In genomic region chr20:39778847-39779641, GRCh38 we compare ENCODE assay signal across 15 cellular contexts.
DNase-seq lines count a peak whose midpoint lies in the region; ATAC-seq and TF ChIP-seq lines count a peak whose summit lies in the region.
"Had no signal": no experiment of that assay in that cellular context is flagged by ENCODE, and none has a peak within 500 bp of the region (broad histone marks: within the 10 kb centered on the region; RNA-seq: fewer than 3 reads in every experiment).

No MANE protein-coding gene starts in this region.

- H2BK5ac ChIP-seq in trophoblast cell (ENCODE audit: low read depth, low read length, poor library complexity) = no peak overlapping the region

- 0 out of 3 replicates have a peak, but pooled peaks have one; percentile 11 for TF ChIP-seq CTCF in GM12872 (IDR thresholded peaks at IDR 0.05; ENCODE audit: insufficient read depth, low read depth, low read length)
- TF ChIP-seq CTCF in parathyroid adenoma (IDR thresholded peaks at IDR 0.05) = peak; percentile 52

- H2BK12ac ChIP-seq in trophoblast cell (ENCODE audit: low read length) = no peak overlapping the region

- H3K4me1 ChIP-seq in parathyroid adenoma (peaks cover 35% of the 10 kb centered on the region), trophoblast cell (ENCODE audit: control insufficient read depth in 1 of 2, insufficient read depth in 2 of 2, low read length in 2 of 2) (no peaks in the 10 kb centered on the region)

- no peaks in the 10 kb centered on the region for H3K79me1 ChIP-seq in trophoblast cell (ENCODE audit: low read length)

- H3K23ac ChIP-seq in trophoblast cell (ENCODE audit: low read length) = no peak overlapping the region

- H3K79me2 ChIP-seq in parathyroid adenoma = no peaks in the 10 kb centered on the region
- H3K79me2 ChIP-seq in trophoblast cell (ENCODE audit: control insufficient read depth, insufficient read depth, low read length, poor library complexity) = no peaks in the 10 kb centered on the region

- peak; percentile 68 for DNase-seq in RPMI7951 (ENCODE audit: low read depth)
- DNase-seq in fibroblast of gingiva (ENCODE audit: low read depth) = peak; percentile 16
- no peak for DNase-seq in occipital lobe (lab: John Stamatoyannopoulos, UW)
- DNase-seq in mesenteric fat pad (ENCODE audit: low spot score) = no peak
- DNase-seq in trophoblast cell = no peak
- DNase-seq: activated CD8-positive, alpha-beta memory T cell treated with anti-CD3 and anti-CD28 coated beads for 24 hours; dermis blood vessel endothelial cell; H9; IMR-90; left ventricle myocardium superior; RPMI8226 had no signal

- WGBS in trophoblast cell (ENCODE audit: extremely low coverage, insufficient coverage, insufficient read length) = no CpG with 5 or more reads among the region's 5 CpGs

- no peaks in the 10 kb centered on the region for H3K36me3 ChIP-seq in parathyroid adenoma (ENCODE audit: control insufficient read depth, insufficient read depth, low read length)
- H3K36me3 ChIP-seq in trophoblast cell (ENCODE audit: control insufficient read depth in 1 of 2, insufficient read depth in 2 of 2, low read length in 2 of 2) = no peaks in the 10 kb centered on the region

- no peak overlapping the region for H3K9ac ChIP-seq in parathyroid adenoma
- H3K9ac ChIP-seq in trophoblast cell (ENCODE audit: low read length) = no peak overlapping the region

- H3K27me3 ChIP-seq in parathyroid adenoma (ENCODE audit: control insufficient read depth, insufficient read depth, low read length) = no peaks in the 10 kb centered on the region
- no peaks in the 10 kb centered on the region for H3K27me3 ChIP-seq in trophoblast cell (ENCODE audit: insufficient read depth, low read length)

- H3K18ac ChIP-seq in trophoblast cell (ENCODE audit: low read length) = no peak overlapping the region

- H3K4ac ChIP-seq in trophoblast cell (ENCODE audit: low read depth, low read length) = no peak overlapping the region

- H3K4me3 ChIP-seq in parathyroid adenoma (ENCODE audit: low read depth, low read length) = no peak overlapping the region
- H3K4me3 ChIP-seq in trophoblast cell (ENCODE audit: low read depth, low read length) = no peak overlapping the region

- H4K12ac ChIP-seq in trophoblast cell (ENCODE audit: low read depth, low read length) = no peak overlapping the region

- H3K27ac ChIP-seq in parathyroid adenoma = peak overlapping the region; percentile 70
- no peak overlapping the region for H3K27ac ChIP-seq in trophoblast cell (ENCODE audit: low read depth, low read length)

- no peak overlapping the region for H4K8ac ChIP-seq in trophoblast cell (ENCODE audit: low read depth, low read length)

- H2BK120ac ChIP-seq in trophoblast cell (ENCODE audit: insufficient read depth, low read length, poor library complexity) = no peak overlapping the region

- no peak overlapping the region for H4K91ac ChIP-seq in trophoblast cell (ENCODE audit: low read depth, low read length)

- no peak for ATAC-seq in HG02610 (IDR thresholded peaks at IDR 0.05; ENCODE audit: unreplicated experiment)
- ATAC-seq: esophagus mucosa, left ventricle myocardium superior had no signal

- H3K14ac ChIP-seq in trophoblast cell (ENCODE audit: low read length) = no peak overlapping the region

- no peak overlapping the region for H3K4me2 ChIP-seq in parathyroid adenoma (ENCODE audit: low read length)
- H3K4me2 ChIP-seq in trophoblast cell (ENCODE audit: low read length) = no peak overlapping the region

- H2AK5ac ChIP-seq in trophoblast cell (ENCODE audit: low read length) = no peak overlapping the region

- H3K9me3 ChIP-seq in parathyroid adenoma (ENCODE audit: control insufficient read depth, low read length) = no peaks in the 10 kb centered on the region
- no peaks in the 10 kb centered on the region for H3K9me3 ChIP-seq in trophoblast cell (ENCODE audit: insufficient read depth, low read depth, low read length)

- H2AFZ ChIP-seq in parathyroid adenoma (peak overlapping the region; percentile 65), trophoblast cell (ENCODE audit: insufficient read depth, low read length, poor library complexity) (no peak overlapping the region)

Comparison
In these comparisons a context has a peak if more than half of its experiments do, and no peak if none do; other contexts are left out.
1. DNase-seq: peak in RPMI7951 (single experiment) and fibroblast of gingiva (single experiment); none in occipital lobe (single experiment), mesenteric fat pad (single experiment) and trophoblast cell (0 of 2).